Comparison of ENCODE assay signal across 1 cellular context in the genomic region with DNA sequence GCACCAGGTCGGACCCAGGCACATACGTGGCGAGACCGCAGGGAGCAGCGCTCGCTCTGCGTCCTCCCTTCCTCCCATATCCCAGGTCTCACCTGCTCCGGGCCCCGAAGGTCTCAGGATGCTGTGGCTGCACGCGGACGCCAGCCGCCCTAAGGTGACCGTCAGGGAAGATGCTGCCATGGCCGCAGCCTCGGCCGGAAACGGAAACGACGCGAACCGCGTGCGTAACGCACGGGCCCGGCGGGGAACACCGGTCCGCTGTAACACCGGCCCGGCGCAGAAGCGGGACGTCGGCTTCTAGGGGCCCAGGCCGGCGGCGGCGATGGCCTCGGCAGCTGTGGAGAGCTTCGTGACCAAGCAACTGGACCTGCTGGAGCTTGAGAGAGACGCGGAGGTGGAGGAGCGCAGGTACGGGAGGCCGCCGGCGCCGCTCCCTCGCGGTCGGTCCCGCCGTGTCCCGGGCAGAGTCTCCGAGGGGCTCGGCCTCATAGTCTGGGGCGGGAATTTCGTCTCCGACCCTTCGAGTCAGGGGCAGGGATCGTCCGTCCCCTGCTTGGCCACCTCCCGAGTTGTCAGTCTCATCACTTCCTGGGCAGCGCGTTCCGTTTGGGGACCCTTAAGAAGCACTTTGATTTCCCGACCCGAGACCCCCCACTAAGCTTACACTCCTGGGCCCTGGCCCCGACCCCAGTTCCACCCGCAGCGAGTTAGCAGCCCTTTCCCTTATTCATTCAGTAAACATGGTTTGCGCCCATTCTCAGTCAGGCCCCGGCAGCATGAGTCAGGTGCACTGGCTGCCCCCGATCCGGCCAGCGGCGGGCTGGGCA.
TF ChIP-seq lines count a peak whose summit lies in the region.

A gene (plus strand): TSS at position 261 of the 827 bp plus-strand sequence. CDS start 62 bp downstream, at position 323.
A gene (minus strand): TSS at position 202 of the 827 bp plus-strand sequence. CDS start 22 bp downstream, at position 180.

TF ChIP-seq in HepG2, 621 proteins besides CTCF, POLR2A, EP300 and RAD21 (continued from another document and continues in another):
- TF ChIP-seq, protein P1, sequence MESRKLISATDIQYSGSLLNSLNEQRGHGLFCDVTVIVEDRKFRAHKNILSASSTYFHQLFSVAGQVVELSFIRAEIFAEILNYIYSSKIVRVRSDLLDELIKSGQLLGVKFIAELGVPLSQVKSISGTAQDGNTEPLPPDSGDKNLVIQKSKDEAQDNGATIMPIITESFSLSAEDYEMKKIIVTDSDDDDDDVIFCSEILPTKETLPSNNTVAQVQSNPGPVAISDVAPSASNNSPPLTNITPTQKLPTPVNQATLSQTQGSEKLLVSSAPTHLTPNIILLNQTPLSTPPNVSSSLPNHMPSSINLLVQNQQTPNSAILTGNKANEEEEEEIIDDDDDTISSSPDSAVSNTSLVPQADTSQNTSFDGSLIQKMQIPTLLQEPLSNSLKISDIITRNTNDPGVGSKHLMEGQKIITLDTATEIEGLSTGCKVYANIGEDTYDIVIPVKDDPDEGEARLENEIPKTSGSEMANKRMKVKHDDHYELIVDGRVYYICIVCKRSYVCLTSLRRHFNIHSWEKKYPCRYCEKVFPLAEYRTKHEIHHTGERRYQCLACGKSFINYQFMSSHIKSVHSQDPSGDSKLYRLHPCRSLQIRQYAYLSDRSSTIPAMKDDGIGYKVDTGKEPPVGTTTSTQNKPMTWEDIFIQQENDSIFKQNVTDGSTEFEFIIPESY (CRISPR knock-in tag; IDR thresholded peaks at IDR 0.05), result peak; percentile 77; the same call in 1 of the 2 replicates
- TF ChIP-seq ZNF33B (CRISPR knock-in tag; IDR thresholded peaks at IDR 0.05), result 0 out of 2 replicates have a peak, but pooled peaks have one; percentile 58
- TF ChIP-seq, protein P2, sequence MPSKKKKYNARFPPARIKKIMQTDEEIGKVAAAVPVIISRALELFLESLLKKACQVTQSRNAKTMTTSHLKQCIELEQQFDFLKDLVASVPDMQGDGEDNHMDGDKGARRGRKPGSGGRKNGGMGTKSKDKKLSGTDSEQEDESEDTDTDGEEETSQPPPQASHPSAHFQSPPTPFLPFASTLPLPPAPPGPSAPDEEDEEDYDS (CRISPR knock-in tag; IDR thresholded peaks at IDR 0.05), result peak; percentile 50; the same call in 1 of the 2 replicates
- peak; percentile 99 for TF ChIP-seq KAT8 (CRISPR knock-in tag; IDR thresholded peaks at IDR 0.05)
- TF ChIP-seq, protein P3, sequence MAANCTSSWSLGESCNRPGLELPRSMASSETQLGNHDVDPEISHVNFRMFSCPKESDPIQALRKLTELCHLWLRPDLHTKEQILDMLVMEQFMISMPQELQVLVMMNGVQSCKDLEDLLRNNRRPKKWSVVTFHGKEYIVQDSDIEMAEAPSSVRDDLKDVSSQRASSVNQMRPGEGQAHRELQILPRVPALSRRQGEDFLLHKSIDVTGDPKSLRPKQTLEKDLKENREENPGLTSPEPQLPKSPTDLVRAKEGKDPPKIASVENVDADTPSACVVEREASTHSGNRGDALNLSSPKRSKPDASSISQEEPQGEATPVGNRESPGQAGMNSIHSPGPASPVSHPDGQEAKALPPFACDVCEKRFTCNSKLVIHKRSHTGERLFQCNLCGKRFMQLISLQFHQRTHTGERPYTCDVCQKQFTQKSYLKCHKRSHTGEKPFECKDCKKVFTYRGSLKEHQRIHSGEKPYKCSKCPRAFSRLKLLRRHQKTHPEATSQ (CRISPR knock-in tag; IDR thresholded peaks at IDR 0.05; ENCODE audit: borderline replicate concordance), result no peak
- TF ChIP-seq HMG20A (CRISPR knock-in tag; IDR thresholded peaks at IDR 0.05; ENCODE audit: borderline replicate concordance), result 0 out of 2 replicates have a peak, but pooled peaks have one; percentile 20
- TF ChIP-seq ZNF484 (CRISPR knock-in tag; IDR thresholded peaks at IDR 0.05; ENCODE audit: borderline replicate concordance, low read depth), result no peak
- TF ChIP-seq ZNF354B (CRISPR knock-in tag; IDR thresholded peaks at IDR 0.05), result no peak
- TF ChIP-seq, protein P4, sequence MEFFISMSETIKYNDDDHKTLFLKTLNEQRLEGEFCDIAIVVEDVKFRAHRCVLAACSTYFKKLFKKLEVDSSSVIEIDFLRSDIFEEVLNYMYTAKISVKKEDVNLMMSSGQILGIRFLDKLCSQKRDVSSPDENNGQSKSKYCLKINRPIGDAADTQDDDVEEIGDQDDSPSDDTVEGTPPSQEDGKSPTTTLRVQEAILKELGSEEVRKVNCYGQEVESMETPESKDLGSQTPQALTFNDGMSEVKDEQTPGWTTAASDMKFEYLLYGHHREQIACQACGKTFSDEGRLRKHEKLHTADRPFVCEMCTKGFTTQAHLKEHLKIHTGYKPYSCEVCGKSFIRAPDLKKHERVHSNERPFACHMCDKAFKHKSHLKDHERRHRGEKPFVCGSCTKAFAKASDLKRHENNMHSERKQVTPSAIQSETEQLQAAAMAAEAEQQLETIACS (CRISPR knock-in tag; IDR thresholded peaks at IDR 0.05), result peak; percentile 48; the same call in 1 of the 2 replicates
- peak; percentile 96 for TF ChIP-seq KDM5B (CRISPR knock-in tag; IDR thresholded peaks at IDR 0.05; ENCODE audit: borderline replicate concordance)
- TF ChIP-seq ZNF205 (CRISPR knock-in tag; IDR thresholded peaks at IDR 0.05), result peak; percentile 87
- peak; percentile 48; the same call in 1 of the 2 replicates for TF ChIP-seq PHF21A (CRISPR knock-in tag; IDR thresholded peaks at IDR 0.05)
- TF ChIP-seq, protein P5, sequence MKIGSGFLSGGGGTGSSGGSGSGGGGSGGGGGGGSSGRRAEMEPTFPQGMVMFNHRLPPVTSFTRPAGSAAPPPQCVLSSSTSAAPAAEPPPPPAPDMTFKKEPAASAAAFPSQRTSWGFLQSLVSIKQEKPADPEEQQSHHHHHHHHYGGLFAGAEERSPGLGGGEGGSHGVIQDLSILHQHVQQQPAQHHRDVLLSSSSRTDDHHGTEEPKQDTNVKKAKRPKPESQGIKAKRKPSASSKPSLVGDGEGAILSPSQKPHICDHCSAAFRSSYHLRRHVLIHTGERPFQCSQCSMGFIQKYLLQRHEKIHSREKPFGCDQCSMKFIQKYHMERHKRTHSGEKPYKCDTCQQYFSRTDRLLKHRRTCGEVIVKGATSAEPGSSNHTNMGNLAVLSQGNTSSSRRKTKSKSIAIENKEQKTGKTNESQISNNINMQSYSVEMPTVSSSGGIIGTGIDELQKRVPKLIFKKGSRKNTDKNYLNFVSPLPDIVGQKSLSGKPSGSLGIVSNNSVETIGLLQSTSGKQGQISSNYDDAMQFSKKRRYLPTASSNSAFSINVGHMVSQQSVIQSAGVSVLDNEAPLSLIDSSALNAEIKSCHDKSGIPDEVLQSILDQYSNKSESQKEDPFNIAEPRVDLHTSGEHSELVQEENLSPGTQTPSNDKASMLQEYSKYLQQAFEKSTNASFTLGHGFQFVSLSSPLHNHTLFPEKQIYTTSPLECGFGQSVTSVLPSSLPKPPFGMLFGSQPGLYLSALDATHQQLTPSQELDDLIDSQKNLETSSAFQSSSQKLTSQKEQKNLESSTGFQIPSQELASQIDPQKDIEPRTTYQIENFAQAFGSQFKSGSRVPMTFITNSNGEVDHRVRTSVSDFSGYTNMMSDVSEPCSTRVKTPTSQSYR (CRISPR knock-in tag; IDR thresholded peaks at IDR 0.05; ENCODE audit: borderline replicate concordance), result peak; percentile 64; the same call in 1 of the 2 replicates
- no peak for TF ChIP-seq FOXK2 (IDR thresholded peaks at IDR 0.05)
- TF ChIP-seq ZZZ3 (CRISPR knock-in tag; IDR thresholded peaks at IDR 0.05; ENCODE audit: borderline replicate concordance), result peak; percentile 87
- peak; percentile 91 for TF ChIP-seq DR1 (CRISPR knock-in tag; IDR thresholded peaks at IDR 0.05)
- TF ChIP-seq FOSL1 (CRISPR knock-in tag; IDR thresholded peaks at IDR 0.05; ENCODE audit: borderline replicate concordance), result no peak
- TF ChIP-seq, protein P6, sequence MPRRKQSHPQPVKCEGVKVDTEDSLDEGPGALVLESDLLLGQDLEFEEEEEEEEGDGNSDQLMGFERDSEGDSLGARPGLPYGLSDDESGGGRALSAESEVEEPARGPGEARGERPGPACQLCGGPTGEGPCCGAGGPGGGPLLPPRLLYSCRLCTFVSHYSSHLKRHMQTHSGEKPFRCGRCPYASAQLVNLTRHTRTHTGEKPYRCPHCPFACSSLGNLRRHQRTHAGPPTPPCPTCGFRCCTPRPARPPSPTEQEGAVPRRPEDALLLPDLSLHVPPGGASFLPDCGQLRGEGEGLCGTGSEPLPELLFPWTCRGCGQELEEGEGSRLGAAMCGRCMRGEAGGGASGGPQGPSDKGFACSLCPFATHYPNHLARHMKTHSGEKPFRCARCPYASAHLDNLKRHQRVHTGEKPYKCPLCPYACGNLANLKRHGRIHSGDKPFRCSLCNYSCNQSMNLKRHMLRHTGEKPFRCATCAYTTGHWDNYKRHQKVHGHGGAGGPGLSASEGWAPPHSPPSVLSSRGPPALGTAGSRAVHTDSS (CRISPR knock-in tag; conservative IDR thresholded peaks at IDR 0.05), result no peak
- peak; percentile 49; the same call in 1 of the 2 replicates for TF ChIP-seq GATA4 (IDR thresholded peaks at IDR 0.05; ENCODE audit: borderline replicate concordance, low read depth)
- TF ChIP-seq SCMH1 (CRISPR knock-in tag; IDR thresholded peaks at IDR 0.05; ENCODE audit: borderline replicate concordance), result no peak
- peak; percentile 98 for TF ChIP-seq ZFP90 (CRISPR knock-in tag; IDR thresholded peaks at IDR 0.05; ENCODE audit: borderline replicate concordance)
- TF ChIP-seq, protein P7, sequence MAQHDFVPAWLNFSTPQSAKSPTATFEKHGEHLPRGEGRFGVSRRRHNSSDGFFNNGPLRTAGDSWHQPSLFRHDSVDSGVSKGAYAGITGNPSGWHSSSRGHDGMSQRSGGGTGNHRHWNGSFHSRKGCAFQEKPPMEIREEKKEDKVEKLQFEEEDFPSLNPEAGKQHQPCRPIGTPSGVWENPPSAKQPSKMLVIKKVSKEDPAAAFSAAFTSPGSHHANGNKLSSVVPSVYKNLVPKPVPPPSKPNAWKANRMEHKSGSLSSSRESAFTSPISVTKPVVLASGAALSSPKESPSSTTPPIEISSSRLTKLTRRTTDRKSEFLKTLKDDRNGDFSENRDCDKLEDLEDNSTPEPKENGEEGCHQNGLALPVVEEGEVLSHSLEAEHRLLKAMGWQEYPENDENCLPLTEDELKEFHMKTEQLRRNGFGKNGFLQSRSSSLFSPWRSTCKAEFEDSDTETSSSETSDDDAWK (CRISPR knock-in tag; IDR thresholded peaks at IDR 0.05), result no peak
- TF ChIP-seq, protein P8, sequence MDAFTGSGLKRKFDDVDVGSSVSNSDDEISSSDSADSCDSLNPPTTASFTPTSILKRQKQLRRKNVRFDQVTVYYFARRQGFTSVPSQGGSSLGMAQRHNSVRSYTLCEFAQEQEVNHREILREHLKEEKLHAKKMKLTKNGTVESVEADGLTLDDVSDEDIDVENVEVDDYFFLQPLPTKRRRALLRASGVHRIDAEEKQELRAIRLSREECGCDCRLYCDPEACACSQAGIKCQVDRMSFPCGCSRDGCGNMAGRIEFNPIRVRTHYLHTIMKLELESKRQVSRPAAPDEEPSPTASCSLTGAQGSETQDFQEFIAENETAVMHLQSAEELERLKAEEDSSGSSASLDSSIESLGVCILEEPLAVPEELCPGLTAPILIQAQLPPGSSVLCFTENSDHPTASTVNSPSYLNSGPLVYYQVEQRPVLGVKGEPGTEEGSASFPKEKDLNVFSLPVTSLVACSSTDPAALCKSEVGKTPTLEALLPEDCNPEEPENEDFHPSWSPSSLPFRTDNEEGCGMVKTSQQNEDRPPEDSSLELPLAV (CRISPR knock-in tag; conservative IDR thresholded peaks at IDR 0.05; ENCODE audit: low read depth), result no peak
- no peak for TF ChIP-seq NFIC (IDR thresholded peaks at IDR 0.05; ENCODE audit: low read length)
- no peak for TF ChIP-seq HOXA7 (CRISPR knock-in tag; IDR thresholded peaks at IDR 0.05)
- TF ChIP-seq, protein P9, sequence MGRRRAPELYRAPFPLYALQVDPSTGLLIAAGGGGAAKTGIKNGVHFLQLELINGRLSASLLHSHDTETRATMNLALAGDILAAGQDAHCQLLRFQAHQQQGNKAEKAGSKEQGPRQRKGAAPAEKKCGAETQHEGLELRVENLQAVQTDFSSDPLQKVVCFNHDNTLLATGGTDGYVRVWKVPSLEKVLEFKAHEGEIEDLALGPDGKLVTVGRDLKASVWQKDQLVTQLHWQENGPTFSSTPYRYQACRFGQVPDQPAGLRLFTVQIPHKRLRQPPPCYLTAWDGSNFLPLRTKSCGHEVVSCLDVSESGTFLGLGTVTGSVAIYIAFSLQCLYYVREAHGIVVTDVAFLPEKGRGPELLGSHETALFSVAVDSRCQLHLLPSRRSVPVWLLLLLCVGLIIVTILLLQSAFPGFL (CRISPR knock-in tag; IDR thresholded peaks at IDR 0.05), result no peak
- TF ChIP-seq MBNL3 (CRISPR knock-in tag; conservative IDR thresholded peaks at IDR 0.05), result no peak
- TF ChIP-seq, protein P10, sequence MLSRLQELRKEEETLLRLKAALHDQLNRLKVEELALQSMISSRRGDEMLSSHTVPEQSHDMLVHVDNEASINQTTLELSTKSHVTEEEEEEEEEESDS (CRISPR knock-in tag; IDR thresholded peaks at IDR 0.05; ENCODE audit: borderline replicate concordance), result no peak
- peak; percentile 95 for TF ChIP-seq ZFY (CRISPR knock-in tag; IDR thresholded peaks at IDR 0.05)
- TF ChIP-seq, protein P11, sequence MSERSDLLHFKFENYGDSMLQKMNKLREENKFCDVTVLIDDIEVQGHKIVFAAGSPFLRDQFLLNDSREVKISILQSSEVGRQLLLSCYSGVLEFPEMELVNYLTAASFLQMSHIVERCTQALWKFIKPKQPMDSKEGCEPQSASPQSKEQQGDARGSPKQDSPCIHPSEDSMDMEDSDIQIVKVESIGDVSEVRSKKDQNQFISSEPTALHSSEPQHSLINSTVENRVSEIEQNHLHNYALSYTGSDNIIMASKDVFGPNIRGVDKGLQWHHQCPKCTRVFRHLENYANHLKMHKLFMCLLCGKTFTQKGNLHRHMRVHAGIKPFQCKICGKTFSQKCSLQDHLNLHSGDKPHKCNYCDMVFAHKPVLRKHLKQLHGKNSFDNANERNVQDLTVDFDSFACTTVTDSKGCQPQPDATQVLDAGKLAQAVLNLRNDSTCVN (CRISPR knock-in tag; IDR thresholded peaks at IDR 0.05; ENCODE audit: borderline replicate concordance), result peak; percentile 75; the same call in 1 of the 2 replicates
- no peak for TF ChIP-seq ATF7 (IDR thresholded peaks at IDR 0.05)
- TF ChIP-seq ATF7 (CRISPR knock-in tag; IDR thresholded peaks at IDR 0.05), result peak; percentile 72; the same call in 1 of the 2 replicates
- TF ChIP-seq TAF15 (IDR thresholded peaks at IDR 0.05; ENCODE audit: low read depth, low read length, poor library complexity, severe bottlenecking), result peak; percentile 77
- no peak; the same call in 1 of the 2 replicates for TF ChIP-seq GLI4 (CRISPR knock-in tag; IDR thresholded peaks at IDR 0.05; ENCODE audit: borderline replicate concordance)
- TF ChIP-seq NFKB2 (CRISPR knock-in tag; IDR thresholded peaks at IDR 0.05; ENCODE audit: borderline replicate concordance), result peak; percentile 81; the same call in 1 of the 2 replicates
- peak; percentile 64 for TF ChIP-seq AGO2 (optimal IDR thresholded peaks at IDR 0.05; ENCODE audit: low read depth, low read length)
- TF ChIP-seq NFE2L2 (IDR thresholded peaks at IDR 0.05; ENCODE audit: low read length), result no peak
- TF ChIP-seq THAP11 (CRISPR knock-in tag; IDR thresholded peaks at IDR 0.05), result peak; percentile 96
- TF ChIP-seq POLR2G (IDR thresholded peaks at IDR 0.05; ENCODE audit: low read depth, low read length), result peak; percentile 88
- TF ChIP-seq KAT7 (CRISPR knock-in tag; IDR thresholded peaks at IDR 0.05; ENCODE audit: borderline replicate concordance), result peak; percentile 100
- TF ChIP-seq HOXD1 (CRISPR knock-in tag; IDR thresholded peaks at IDR 0.05), result peak; percentile 94
- peak; percentile 97 for TF ChIP-seq ATF1 (CRISPR knock-in tag; IDR thresholded peaks at IDR 0.05)
- TF ChIP-seq SP4 (CRISPR knock-in tag; IDR thresholded peaks at IDR 0.05), result peak; percentile 54; the same call in 1 of the 2 replicates
